ENCODE assay signal across 10 cellular contexts in genomic region chr15:81302605-81303204, GRCh38. TPM values are rescaled to one million over a fixed set of nuclear protein-coding genes. Genes with fewer than 3 reads are reported as not detected.
DNase-seq lines count a peak whose midpoint lies in the region; ATAC-seq and TF ChIP-seq lines count a peak whose summit lies in the region.
"Had no signal": no experiment of that assay in that cellular context is flagged by ENCODE, and none has a peak within 500 bp of the region (broad histone marks: within the 10 kb centered on the region; RNA-seq: fewer than 3 reads in every experiment).

No MANE protein-coding gene starts in this region.

- no peak overlapping the region for H3K9ac ChIP-seq in DND-41 (ENCODE audit: low read depth, low read length)

- WGBS in gastroesophageal sphincter (ENCODE audit: low coverage in 1 of 2), 2 donors: 72 to 82% methylated on average over 4 of the region's 7 CpGs

- H3K36me3 Mint-ChIP-seq in activated CD4-positive, alpha-beta memory T cell treated with anti-CD3 and anti-CD28 coated beads, Interleukin-2, amount 10 ng/mL, durations not matched to agents 7 days and 5 days (ENCODE audit: low read depth): peaks cover 98% of the 10 kb centered on the region
- no peaks in the 10 kb centered on the region for H3K36me3 Mint-ChIP-seq in MCF 10A (ENCODE audit: insufficient read depth, unreplicated experiment)

- TF ChIP-seq CTCF in DND-41 (IDR thresholded peaks at IDR 0.05; ENCODE audit: borderline replicate concordance, extremely low read depth, low read length, poor library complexity, severe bottlenecking) (no peak), gastroesophageal sphincter (IDR thresholded peaks at IDR 0.05) (no peak), MCF 10A (IDR thresholded peaks at IDR 0.05; ENCODE audit: unreplicated experiment) (no peak), GM13976 (IDR thresholded peaks at IDR 0.05; ENCODE audit: borderline replicate concordance, control extremely low read depth, extremely low read depth, insufficient read depth, missing control alignments) (no peak)

- peaks cover 7% of the 10 kb centered on the region for H4K20me1 ChIP-seq in DND-41 (ENCODE audit: insufficient read depth, low read length)

- ATAC-seq in DND-41 (ENCODE audit: insufficient read depth, low read depth) (no peak), HG02938 (IDR thresholded peaks at IDR 0.05; ENCODE audit: unreplicated experiment) (peak; percentile 26), gastroesophageal sphincter (no peak)

- no peaks in the 10 kb centered on the region for H3K27me3 Mint-ChIP-seq in activated CD4-positive, alpha-beta memory T cell treated with anti-CD3 and anti-CD28 coated beads, Interleukin-2, amount 10 ng/mL, durations not matched to agents 7 days and 5 days
- H3K27me3 Mint-ChIP-seq in MCF 10A (ENCODE audit: insufficient read depth, unreplicated experiment): no peaks in the 10 kb centered on the region

- peak overlapping the region; percentile 98 for H3K4me3 Mint-ChIP-seq in activated CD4-positive, alpha-beta memory T cell treated with anti-CD3 and anti-CD28 coated beads, Interleukin-2, amount 10 ng/mL, durations not matched to agents 7 days and 5 days
- H3K4me3 Mint-ChIP-seq in MCF 10A (ENCODE audit: unreplicated experiment): no peak overlapping the region

- peaks cover 46% of the 10 kb centered on the region for H3K79me2 ChIP-seq in DND-41 (ENCODE audit: insufficient read depth, low read length)

- DNase-seq in DND-41 (no peak), GM03348 (ENCODE audit: low spot score) (no peak), MCF 10A (ENCODE audit: unreplicated experiment) (no peak), GM13976 (ENCODE audit: low spot score) (no peak)
- DNase-seq in activated CD4-positive, alpha-beta memory T cell treated with anti-CD3 and anti-CD28 coated beads, Interleukin-2, amount 10 ng/mL, durations not matched to agents 7 days and 5 days: no peak
- DNase-seq: cerebellar nuclear complex, NCI-H82 had no signal

- H3K4me1 Mint-ChIP-seq in activated CD4-positive, alpha-beta memory T cell treated with anti-CD3 and anti-CD28 coated beads, Interleukin-2, amount 10 ng/mL, durations not matched to agents 7 days and 5 days: peaks cover 58% of the 10 kb centered on the region
- H3K4me1 Mint-ChIP-seq in MCF 10A (ENCODE audit: insufficient read depth, unreplicated experiment): peaks cover 15% of the 10 kb centered on the region

- H3K27me3 ChIP-seq in DND-41 (ENCODE audit: insufficient read depth, low read length, poor library complexity): no peaks in the 10 kb centered on the region
- no peaks in the 10 kb centered on the region for H3K27me3 ChIP-seq in mononuclear cell (ENCODE audit: insufficient read depth, low read length)
- H3K27me3 ChIP-seq in gastroesophageal sphincter: no peaks in the 10 kb centered on the region

- no peaks in the 10 kb centered on the region for H3K9me3 Mint-ChIP-seq in activated CD4-positive, alpha-beta memory T cell treated with anti-CD3 and anti-CD28 coated beads, Interleukin-2, amount 10 ng/mL, durations not matched to agents 7 days and 5 days
- no peaks in the 10 kb centered on the region for H3K9me3 Mint-ChIP-seq in MCF 10A (ENCODE audit: unreplicated experiment)

- H3K36me3 ChIP-seq in DND-41 (ENCODE audit: insufficient read depth, low read length): peaks cover 85% of the 10 kb centered on the region
- peaks cover 0 to 79% of the 10 kb centered on the region in 2 donors for H3K36me3 ChIP-seq in gastroesophageal sphincter

- intact Hi-C loops in MCF 10A (cut with micrococcal nuclease): no loop called here

- POLR2A ChIA-PET in activated CD4-positive, alpha-beta memory T cell treated with anti-CD3 and anti-CD28 coated beads, Interleukin-2, amount 10 ng/mL, durations not matched to agents 7 days and 5 days (lab: Charles Lee): interaction anchor here (0.7 to 5.2 kb wide), 8 partner anchors 10 to 654 kb away, joined by 3 to 48 read pairs (median 6); partner anchors contain the start of gene STARD5
- POLR2A ChIA-PET in MCF 10A (lab: Yijun Ruan, JAX): interaction anchor here (0.6 to 1.5 kb wide), 2 partner anchors 10 to 32 kb away, joined by 3 read pairs; no protein-coding TSS in a partner anchor

- H3K4me3 ChIP-seq in DND-41 (ENCODE audit: low read depth in 1 of 2, low read length in 2 of 2) (no peak overlapping the region), mononuclear cell (ENCODE audit: low read length) (peak overlapping the region; percentile 90), gastroesophageal sphincter (no peak overlapping the region)

- TF ChIP-seq EP300 in gastroesophageal sphincter (IDR thresholded peaks at IDR 0.05): no peak

- no peak overlapping the region for H2AFZ ChIP-seq in DND-41 (ENCODE audit: low read depth, low read length)

- peak overlapping the region; percentile 76; the same call in 1 of the 2 replicates for H3K4me2 ChIP-seq in DND-41 (ENCODE audit: insufficient read depth, low read length)

- H3K27ac Mint-ChIP-seq in activated CD4-positive, alpha-beta memory T cell treated with anti-CD3 and anti-CD28 coated beads, Interleukin-2, amount 10 ng/mL, durations not matched to agents 7 days and 5 days: peak overlapping the region; percentile 78
- H3K27ac Mint-ChIP-seq in MCF 10A (ENCODE audit: low read depth, unreplicated experiment): no peak overlapping the region

- no TSS peak for BruUV-seq in MCF 10A (replicated peaks; lab: Mats Ljungman, UMichigan)

- H3K27ac ChIP-seq in DND-41 (ENCODE audit: low read length): peak overlapping the region; percentile 27
- H3K27ac ChIP-seq in gastroesophageal sphincter: peak overlapping the region in 1 of 4 donors; percentile 51

- H3K4me1 ChIP-seq in DND-41 (ENCODE audit: insufficient read depth, low read length): peaks cover 60% of the 10 kb centered on the region
- H3K4me1 ChIP-seq in mononuclear cell (ENCODE audit: insufficient read depth, low read length): peaks cover 98% of the 10 kb centered on the region
- peaks cover 0 to 8% (median 0%) of the 10 kb centered on the region in 3 donors for H3K4me1 ChIP-seq in gastroesophageal sphincter

- TF ChIP-seq POLR2A in gastroesophageal sphincter (IDR thresholded peaks at IDR 0.05): no peak

- in situ Hi-C loops in GM13976 (cut with MboI; ENCODE audit: low sequenced_read_pairs, unreplicated experiment): no loop called here

- CTCF ChIA-PET in activated CD4-positive, alpha-beta memory T cell treated with anti-CD3 and anti-CD28 coated beads, Interleukin-2, amount 10 ng/mL, durations not matched to agents 7 days and 5 days (lab: Charles Lee): interaction anchor here (0.7 to 5.5 kb wide), 5 partner anchors 21 to 312 kb away, joined by 3 to 35 read pairs (median 8); partner anchors contain the start of gene STARD5
- CTCF ChIA-PET in MCF 10A (lab: Yijun Ruan, JAX): interaction anchor here (0.7 to 1.6 kb wide), 2 partner anchors 36 to 147 kb away, joined by 3 to 8 read pairs; no protein-coding TSS in a partner anchor

- no peaks in the 10 kb centered on the region for H3K9me3 ChIP-seq in DND-41 (ENCODE audit: insufficient read depth, low read length, severe bottlenecking)
- no peaks in the 10 kb centered on the region for H3K9me3 ChIP-seq in mononuclear cell (ENCODE audit: low read depth, low read length)
- no peaks in the 10 kb centered on the region for H3K9me3 ChIP-seq in gastroesophageal sphincter

RNA-seq across cellular contexts. Expression of gene STARD5, which starts 21.2 kb away (rescaled TPM):
- total RNA-seq in activated CD4-positive, alpha-beta memory T cell treated with anti-CD3 and anti-CD28 coated beads, Interleukin-2, amount 10 ng/mL, durations not matched to agents 7 days and 5 days: 1 to 10 TPM; 4.2 TPM
- total RNA-seq in mononuclear cell (14.1 TPM), gastroesophageal sphincter (1 to 10 TPM; 1.3 to 6.7 (median 4.1) TPM), MCF 10A (2022) (2.0 and 3.4 TPM in 2 replicates)
